ENCODE assay signal across 11 cellular contexts in genomic region chr7:128915271-128915819, GRCh38. TPM values are rescaled to one million over a fixed set of nuclear protein-coding genes. Genes with fewer than 3 reads are reported as not detected.
DNase-seq lines count a peak whose midpoint lies in the region; ATAC-seq and TF ChIP-seq lines count a peak whose summit lies in the region.
"Had no signal": no experiment of that assay in that cellular context is flagged by ENCODE, and none has a peak within 500 bp of the region (broad histone marks: within the 10 kb centered on the region; RNA-seq: fewer than 3 reads in every experiment).

No MANE protein-coding gene starts in this region.

- peaks cover 20% of the 10 kb centered on the region for H3K4me1 Mint-ChIP-seq in activated T-cell treated with anti-CD3 and anti-CD28 coated beads, Interleukin-2, amount 50 U/mL, for 72 hours (ENCODE audit: low read depth)
- H3K4me1 Mint-ChIP-seq in WTC11, result peaks cover 24% of the 10 kb centered on the region

- 4 to 9% (median 6%) methylated on average over 24 to 34 of the region's 34 CpGs for WGBS in stomach, 5 donors

- peak in 1 of 2 donors; percentile 24 for ATAC-seq in activated T-cell treated with anti-CD3 and anti-CD28 coated beads, Interleukin-2, amount 50 U/mL, for 72 hours (replicated peaks in 1 of 2)
- no peak for ATAC-seq in WTC11
- ATAC-seq in left lobe of liver, result peak; percentile 36
- no peak for ATAC-seq in GM21381 (IDR thresholded peaks at IDR 0.05; ENCODE audit: unreplicated experiment)

- H3K27ac Mint-ChIP-seq in activated T-cell treated with anti-CD3 and anti-CD28 coated beads, Interleukin-2, amount 50 U/mL, for 72 hours, result no peak overlapping the region
- no peak overlapping the region for H3K27ac Mint-ChIP-seq in WTC11
- H3K27ac Mint-ChIP-seq: HFFc6 had no signal

- H3K4me3 ChIP-seq in stomach, result peak overlapping the region; percentile 20 to 44 (median 28)

- no peaks in the 10 kb centered on the region for H3K9me3 Mint-ChIP-seq in activated T-cell treated with anti-CD3 and anti-CD28 coated beads, Interleukin-2, amount 50 U/mL, for 72 hours
- no peaks in the 10 kb centered on the region for H3K9me3 Mint-ChIP-seq in WTC11
- H3K9me3 Mint-ChIP-seq: HFFc6 had no signal

- H3K4me3 Mint-ChIP-seq in activated T-cell treated with anti-CD3 and anti-CD28 coated beads, Interleukin-2, amount 50 U/mL, for 72 hours, result peak overlapping the region; percentile 63 to 83
- H3K4me3 Mint-ChIP-seq in WTC11, result peak overlapping the region; percentile 90
- H3K4me3 Mint-ChIP-seq: HFFc6 had no signal

- no peak for TF ChIP-seq POLR2A in stomach (IDR thresholded peaks at IDR 0.05)

- DNase-seq in activated T-cell treated with anti-CD3 and anti-CD28 coated beads, Interleukin-2, amount 50 U/mL, for 72 hours, result no peak
- no peak for DNase-seq in activated T-cell treated with anti-CD3 and anti-CD28 coated beads for 4 hours
- DNase-seq in WTC11 (ENCODE audit: low spot score), result no peak
- DNase-seq in left lobe of liver (ENCODE audit: low spot score), result no peak
- no peak for DNase-seq in stomach
- DNase-seq in H4 (ENCODE audit: low spot score), result no peak
- DNase-seq in NCI-H524 treated with DMSO at 0.1 percent for 48 hours (lab: John Stamatoyannopoulos, UW), result no peak
- DNase-seq: HFFc6, NCI-H526 treated with DMSO at 0.1 percent for 48 hours, nucleus accumbens had no signal

- peaks cover 16 to 32% (median 22%) of the 10 kb centered on the region in 4 donors for H3K4me1 ChIP-seq in stomach

- POLR2A ChIA-PET in WTC11 (lab: Charles Lee), result no interaction called here

- H3K9me3 ChIP-seq in stomach, result no peaks in the 10 kb centered on the region

- intact Hi-C loops in stomach (cut with DNase I; ENCODE audit: low total_unique reads), result no loop called here

- H3K36me3 ChIP-seq in stomach, result no peaks in the 10 kb centered on the region

- TF ChIP-seq CTCF in WTC11 (IDR thresholded peaks at IDR 0.05), result no peak
- no peak for TF ChIP-seq CTCF in stomach (IDR thresholded peaks at IDR 0.05)

- H3K27ac ChIP-seq in stomach, result no peak overlapping the region

- CTCF ChIA-PET in WTC11 (lab: Charles Lee), result interaction anchor here (1.1 to 2.4 kb wide), 4 partner anchors 31 to 39 kb away, joined by 3 to 15 read pairs (median 5); no protein-coding TSS in a partner anchor

- H3K27me3 Mint-ChIP-seq in activated T-cell treated with anti-CD3 and anti-CD28 coated beads, Interleukin-2, amount 50 U/mL, for 72 hours (ENCODE audit: low read depth), result peaks cover 65% of the 10 kb centered on the region
- H3K27me3 Mint-ChIP-seq in WTC11 (ENCODE audit: low read depth), result peaks cover 80% of the 10 kb centered on the region

- TF ChIP-seq EP300 in stomach (IDR thresholded peaks at IDR 0.05), result no peak

- peaks cover 10 to 85% (median 40%) of the 10 kb centered on the region in 3 donors for H3K27me3 ChIP-seq in stomach

- H3K36me3 Mint-ChIP-seq in activated T-cell treated with anti-CD3 and anti-CD28 coated beads, Interleukin-2, amount 50 U/mL, for 72 hours (ENCODE audit: insufficient read depth in 2 of 2), result no peaks in the 10 kb centered on the region
- no peaks in the 10 kb centered on the region for H3K36me3 Mint-ChIP-seq in WTC11

TF ChIP-seq in WTC11, 78 proteins besides CTCF, POLR2A, EP300 and RAD21:
- TF ChIP-seq OVOL2 (CRISPR knock-in tag; IDR thresholded peaks at IDR 0.05; ENCODE audit: borderline replicate concordance) (no peak), RELA (CRISPR knock-in tag; IDR thresholded peaks at IDR 0.05; ENCODE audit: borderline replicate concordance) (no peak), ZNF219 (CRISPR knock-in tag; IDR thresholded peaks at IDR 0.05; ENCODE audit: borderline replicate concordance) (no peak), MYBL2 (CRISPR knock-in tag; IDR thresholded peaks at IDR 0.05) (no peak), TCF7 (CRISPR knock-in tag; IDR thresholded peaks at IDR 0.05; ENCODE audit: low read depth) (no peak)

RNA-seq across cellular contexts. Expression of gene KCP, which starts 4.8 kb away (rescaled TPM):
- under 1 TPM in 1 of 2 donors, not detected in 1; 0.21 TPM for total RNA-seq in activated T-cell treated with anti-CD3 and anti-CD28 coated beads, Interleukin-2, amount 50 U/mL, for 72 hours
- total RNA-seq in WTC11 (2021) (2.5 to 2.9 TPM (median 2.7 TPM) in 3 replicates), left lobe of liver (0.15 TPM), stomach (1 to 10 TPM in 1 of 5 donors, under 1 TPM in 1, not detected in 3; 0.73 to 2.3 TPM)
- 1 to 10 TPM in 1 of 3 donors, not detected in 2; 1.6 TPM for polyA plus RNA-seq in stomach
- total RNA-seq in H4 (2014; rRNA removed; shearing (Covaris generic)), result not detected in 2 replicates

RNA-seq across cellular contexts. Expression of gene IRF5, which starts 22.4 kb away (rescaled TPM):
- 10 to 100 TPM; 23.1 to 30.3 TPM for total RNA-seq in activated T-cell treated with anti-CD3 and anti-CD28 coated beads, Interleukin-2, amount 50 U/mL, for 72 hours
- total RNA-seq in WTC11 (2021), result 0.66 to 0.71 TPM (median 0.69 TPM) in 3 replicates
- 5.0 TPM for total RNA-seq in left lobe of liver
- total RNA-seq in stomach, result 10 to 100 TPM in 1 of 5 donors, 1 to 10 TPM in 4; 2.2 to 13.8 (median 5.8) TPM
- polyA plus RNA-seq in stomach, result 1 to 10 TPM; 3.2 to 7.3 (median 3.4) TPM
- total RNA-seq in H4 (2014; rRNA removed; shearing (Covaris generic)), result 2.6 and 8.0 TPM in 2 replicates

RNA-seq across cellular contexts. Expression of gene ATP6V1F, which starts 52.7 kb away (rescaled TPM):
- 10 to 100 TPM; 68.3 to 73.3 TPM for total RNA-seq in activated T-cell treated with anti-CD3 and anti-CD28 coated beads, Interleukin-2, amount 50 U/mL, for 72 hours
- total RNA-seq in WTC11 (2021) (117 to 121 TPM (median 120 TPM) in 3 replicates), left lobe of liver (28.2 TPM), stomach (10 to 100 TPM in 4 of 5 donors, 1 to 10 TPM in 1; 2.0 to 86.2 (median 47.5) TPM)
- 100 to 1,000 TPM; 246 to 282 (median 264) TPM for polyA plus RNA-seq in stomach
- 119 and 124 TPM in 2 replicates for total RNA-seq in H4 (2014; rRNA removed; shearing (Covaris generic))
